Comparison of ENCODE assay signal across 8 cellular contexts in the genomic region with DNA sequence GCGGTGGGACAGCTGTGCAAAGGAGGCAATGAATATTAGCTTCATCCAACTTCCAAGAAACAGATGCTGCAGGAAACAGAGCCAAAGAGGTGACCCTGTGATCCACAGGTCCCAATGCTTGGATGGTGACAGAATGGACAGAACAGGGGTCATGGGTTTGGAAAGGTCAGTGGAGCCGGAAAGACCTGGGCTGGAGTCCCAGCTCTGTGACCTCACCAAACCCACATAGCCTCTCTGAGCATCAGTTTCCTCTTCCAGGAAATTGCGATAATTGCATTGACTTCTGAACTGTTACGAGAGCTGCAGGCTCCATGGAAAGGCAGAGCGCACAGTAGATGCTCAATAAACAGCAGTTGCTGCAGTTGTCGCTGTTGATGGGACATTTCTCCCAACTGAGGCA.
"Had no signal": no experiment of that assay in that cellular context is flagged by ENCODE, and none has a peak within 500 bp of the region (broad histone marks: within the 10 kb centered on the region; RNA-seq: fewer than 3 reads in every experiment).

No MANE protein-coding gene starts in this region.

- H3K27ac ChIP-seq: GM23248 had no signal

- H3K4me3 ChIP-seq: GM23248 had no signal

- FAIRE-seq: HTR-8/SVneo had no signal

- H3K27ac Mint-ChIP-seq: H9, HFFc6, IgD-negative memory B cell had no signal

- H3K4me1 Mint-ChIP-seq: H9, IgD-negative memory B cell had no signal

- H3K36me3 Mint-ChIP-seq: IgD-negative memory B cell had no signal

- H3K4me3 Mint-ChIP-seq: H9, HFFc6, IgD-negative memory B cell had no signal

- H3K9me3 Mint-ChIP-seq: H9 had no signal

- H3K9ac ChIP-seq: GM23248 had no signal

- DNase-seq: GM23248, GOT3, H9, HCEC 1CT, HFFc6, KBM-7 had no signal
